8 cellular contexts compared by ENCODE assay signal in the genomic region with DNA sequence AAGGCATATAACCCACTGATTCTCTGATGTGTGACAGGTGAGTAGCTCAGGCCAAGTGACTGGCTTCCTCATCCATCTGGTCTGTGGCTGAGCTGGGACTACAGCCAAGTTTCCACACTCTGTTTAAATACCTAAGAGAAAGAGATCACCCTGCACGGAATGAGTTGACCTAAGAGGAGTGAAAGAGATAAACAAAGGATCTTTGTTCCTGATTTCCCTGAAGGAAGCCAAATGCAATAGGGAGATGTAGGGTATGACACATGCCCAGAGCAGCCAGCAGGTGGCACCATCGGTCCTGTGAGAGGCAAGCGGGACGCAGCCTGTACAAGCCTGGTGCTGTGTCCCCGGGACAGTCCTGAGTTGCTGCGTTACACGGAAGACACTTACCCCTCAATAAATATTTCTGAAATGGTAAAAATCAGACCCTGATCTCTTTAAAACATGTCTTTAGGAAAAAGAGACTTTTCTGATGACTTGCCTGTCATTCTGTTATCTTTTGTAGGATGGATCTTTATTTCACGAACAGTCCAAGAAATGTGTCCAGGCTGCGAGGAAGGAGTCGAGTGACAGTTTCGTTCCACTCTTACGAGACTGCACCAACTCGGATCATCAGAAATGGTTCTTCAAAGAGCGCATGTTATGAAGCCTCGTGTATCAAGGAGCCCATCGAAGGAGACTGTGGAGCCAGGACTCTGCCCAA. TPM values are rescaled to one million over a fixed set of nuclear protein-coding genes. Genes with fewer than 3 reads are reported as not detected.
DNase-seq lines count a peak whose midpoint lies in the region; ATAC-seq and TF ChIP-seq lines count a peak whose summit lies in the region.

No MANE protein-coding gene starts in this region.

- peak; percentile 98 for TF ChIP-seq CTCF in left ventricle myocardium inferior (IDR thresholded peaks at IDR 0.05; ENCODE audit: borderline replicate concordance)
- TF ChIP-seq CTCF in uterus (IDR thresholded peaks at IDR 0.05): peak; percentile 86 to 91 (median 89)

- no peaks in the 10 kb centered on the region for H3K36me3 ChIP-seq in left ventricle myocardium inferior
- no peaks in the 10 kb centered on the region for H3K36me3 ChIP-seq in uterus

- CTCF ChIA-PET in HEK293T (lab: Yijun Ruan, JAX) (interaction anchor here (0.6 to 2.3 kb wide), 15 partner anchors 9 to 293 kb away, joined by 3 to 18 read pairs (median 4); a partner anchor contains a TSS), T-cell (lab: Charles Lee) (interaction anchor here (0.6 to 2.6 kb wide), 10 partner anchors 9 to 1134 kb away, joined by 3 to 16 read pairs (median 5); no protein-coding TSS in a partner anchor)

- H3K4me1 Mint-ChIP-seq in T-cell: peaks cover 6 to 10% (median 7%) of the 10 kb centered on the region in 3 donors

- TF ChIP-seq POLR2A in uterus (IDR thresholded peaks at IDR 0.05): no peak

- H3K36me3 Mint-ChIP-seq in T-cell: peaks cover 21% of the 10 kb centered on the region

- H3K27ac ChIP-seq in left ventricle myocardium inferior (replicated peaks) (peak overlapping the region; percentile 50), uterus (peak overlapping the region; percentile 10 to 54)

- POLR2A ChIA-PET in HEK293T (lab: Yijun Ruan, JAX): no interaction called here
- POLR2A ChIA-PET in T-cell (lab: Charles Lee): no interaction called here

- H3K27ac Mint-ChIP-seq in T-cell: peak overlapping the region; percentile 13 to 30

- peaks cover 8% of the 10 kb centered on the region for H3K27me3 ChIP-seq in left ventricle myocardium inferior (ENCODE audit: low read depth)
- no peaks in the 10 kb centered on the region for H3K27me3 ChIP-seq in uterus

- no peaks in the 10 kb centered on the region for H3K9me3 Mint-ChIP-seq in T-cell

- no peaks in the 10 kb centered on the region for H3K27me3 Mint-ChIP-seq in T-cell

- no peak overlapping the region for H3K4me3 Mint-ChIP-seq in T-cell

- peak; percentile 87 to 94 (median 90) for ATAC-seq in T-cell (replicated peaks in 1 of 4)

- DNase-seq in GM04503 (ENCODE audit: low read depth) (peak; percentile 34), HEK293T (ENCODE audit: extremely low spot score) (peak; percentile 87), NCI-H1092 treated with DMSO at 0.1 percent for 48 hours (lab: John Stamatoyannopoulos, UW) (peak; percentile 65), T-cell (peak; percentile 35 to 76 (median 62)), amniotic epithelial cell (ENCODE audit: low read depth) (peak; percentile 92), left ventricle myocardium inferior (peak; percentile 91), pulmonary artery endothelial cell (ENCODE audit: low read depth, low spot score) (peak; percentile 56), uterus (peak; percentile 88 to 91)

- H3K4me1 ChIP-seq in left ventricle myocardium inferior: peaks cover 7% of the 10 kb centered on the region
- no peaks in the 10 kb centered on the region for H3K4me1 ChIP-seq in uterus

- H3K9me3 ChIP-seq in left ventricle myocardium inferior (replicated peaks): no peaks in the 10 kb centered on the region
- H3K9me3 ChIP-seq in uterus: no peaks in the 10 kb centered on the region

- intact Hi-C loops in left ventricle myocardium inferior (cut with micrococcal nuclease): loop anchor here (2.0 kb wide), 1 partner anchor 292 kb away; no protein-coding TSS in a partner anchor
- intact Hi-C loops in uterus (cut with DNase I; ENCODE audit: low total_unique reads): no loop called here

- H3K4me3 ChIP-seq in left ventricle myocardium inferior (peak overlapping the region; percentile 61), uterus (peak overlapping the region in 1 of 2 donors; percentile 14)

TF ChIP-seq in HEK293T, 16 proteins besides CTCF, POLR2A, EP300 and RAD21:
- no peak for TF ChIP-seq SP1 (IDR thresholded peaks at IDR 0.05)
- no peak for TF ChIP-seq TARDBP (IDR thresholded peaks at IDR 0.05)
- TF ChIP-seq L3MBTL2 (conservative IDR thresholded peaks at IDR 0.05): no peak
- TF ChIP-seq, protein P1, sequence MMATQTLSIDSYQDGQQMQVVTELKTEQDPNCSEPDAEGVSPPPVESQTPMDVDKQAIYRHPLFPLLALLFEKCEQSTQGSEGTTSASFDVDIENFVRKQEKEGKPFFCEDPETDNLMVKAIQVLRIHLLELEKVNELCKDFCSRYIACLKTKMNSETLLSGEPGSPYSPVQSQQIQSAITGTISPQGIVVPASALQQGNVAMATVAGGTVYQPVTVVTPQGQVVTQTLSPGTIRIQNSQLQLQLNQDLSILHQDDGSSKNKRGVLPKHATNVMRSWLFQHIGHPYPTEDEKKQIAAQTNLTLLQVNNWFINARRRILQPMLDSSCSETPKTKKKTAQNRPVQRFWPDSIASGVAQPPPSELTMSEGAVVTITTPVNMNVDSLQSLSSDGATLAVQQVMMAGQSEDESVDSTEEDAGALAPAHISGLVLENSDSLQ (IDR thresholded peaks at IDR 0.05): no peak
- no peak for TF ChIP-seq CTBP1 (IDR thresholded peaks at IDR 0.05; ENCODE audit: borderline replicate concordance)
- TF ChIP-seq SUZ12 (IDR thresholded peaks at IDR 0.05): no peak
- TF ChIP-seq FOXM1 (IDR thresholded peaks at IDR 0.05; ENCODE audit: borderline replicate concordance): no peak
- TF ChIP-seq ELF4 (IDR thresholded peaks at IDR 0.05): no peak
- TF ChIP-seq NFRKB (IDR thresholded peaks at IDR 0.05): no peak
TF ChIP-seq in HEK293T: peak in this region for 0.

RNA-seq across cellular contexts. Expression of a gene that starts 41.1 kb away (rescaled TPM):
- total RNA-seq in T-cell (10 to 100 TPM in 4 of 5 donors, 1 to 10 TPM in 1; 9.5 to 11.7 (median 11.6) TPM), left ventricle myocardium inferior (0.55 TPM), pulmonary artery endothelial cell (0.74 and 1.2 TPM in 2 replicates), uterus (1 to 10 TPM in 2 of 4 donors, under 1 TPM in 1, not detected in 1; 0.29 to 9.3 (median 2.5) TPM)

RNA-seq across cellular contexts. Expression of a gene that starts 52.2 kb away (rescaled TPM):
- 10 to 100 TPM; 11.7 to 19.0 (median 14.1) TPM for total RNA-seq in T-cell
- total RNA-seq in left ventricle myocardium inferior: 4.8 TPM
- total RNA-seq in pulmonary artery endothelial cell: 13.3 and 13.5 TPM in 2 replicates
- total RNA-seq in uterus: 10 to 100 TPM in 3 of 4 donors, 1 to 10 TPM in 1; 2.6 to 26.9 (median 13.7) TPM

Comparison
In these comparisons a context has a peak if more than half of its experiments do, and no peak if none do; other contexts are left out.
1. DNase-seq: peak in every context shown above with its lines; median percentile 92 in amniotic epithelial cell; 91 in left ventricle myocardium inferior; 90 in uterus; 87 in HEK293T; 65 in NCI-H1092 treated with DMSO at 0.1 percent for 48 hours; 62 in T-cell; 56 in pulmonary artery endothelial cell; 34 in GM04503.